ENCODE assay signal across 24 cellular contexts in the genomic region with DNA sequence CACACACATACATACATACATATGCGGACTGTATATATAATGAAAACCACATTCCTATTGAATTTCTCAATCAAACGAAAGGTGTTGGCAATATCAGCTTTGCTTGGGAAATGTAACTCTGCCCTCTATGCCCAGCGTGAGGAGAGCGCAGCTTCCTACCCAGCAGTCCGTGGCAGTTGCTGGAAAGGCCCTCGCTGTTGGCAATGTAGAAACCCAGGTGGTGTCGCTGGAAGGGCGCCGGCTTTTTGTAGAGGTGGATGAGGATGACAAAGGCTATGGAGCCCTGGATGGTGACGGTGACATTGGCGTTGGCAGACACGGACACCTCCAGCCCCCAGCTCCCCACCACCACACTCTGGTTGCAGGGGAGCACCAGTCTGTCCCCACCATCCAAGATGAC.
DNase-seq lines count a peak whose midpoint lies in the region; ATAC-seq and TF ChIP-seq lines count a peak whose summit lies in the region.
"Had no signal": no experiment of that assay in that cellular context is flagged by ENCODE, and none has a peak within 500 bp of the region (broad histone marks: within the 10 kb centered on the region; RNA-seq: fewer than 3 reads in every experiment).

No MANE protein-coding gene starts in this region.

- DNase-seq in DMS53 (lab: John Stamatoyannopoulos, UW) (peak; percentile 13), DMS53 treated with DMSO at 0.1 percent for 48 hours (lab: John Stamatoyannopoulos, UW; ENCODE audit: unreplicated experiment) (no peak), cerebellar cortex (ENCODE audit: low spot score) (peak; percentile 62), mesenchymal stem cell (no peak), neural progenitor cell (ENCODE audit: low spot score) (no peak), brain microvascular endothelial cell (no peak)
- DNase-seq in stimulated activated CD4-positive, alpha-beta T cell treated with anti-CD3 and anti-CD28 coated beads, Interleukin-4, amount 100 ng/mL, for 1 hour: no peak
- DNase-seq: ACHN; BE2C; CD4-positive, alpha-beta memory T cell; CD4-positive, CD25-positive, alpha-beta regulatory T cell; CD8-positive, alpha-beta memory T cell; COR-L47; DMS 273 treated with DMSO at 0.1 percent for 48 hours; DMS153; DMS79; DND-41; EL; GF-D8 had no signal

- no peak overlapping the region for H3K4me2 ChIP-seq in mesenchymal stem cell (ENCODE audit: low read length, poor library complexity, severe bottlenecking)
- H3K4me2 ChIP-seq in neural progenitor cell: no peak overlapping the region
- H3K4me2 ChIP-seq: A549, BLaER1 had no signal

- WGBS in mesenchymal stem cell: 100% methylated on average over 5 of the region's 12 CpGs

- H3K4me3 Mint-ChIP-seq in neural progenitor cell: no peak overlapping the region
- H3K4me3 Mint-ChIP-seq: CD14-positive monocyte; CD4-positive, alpha-beta memory T cell; CD4-positive, CD25-positive, alpha-beta regulatory T cell; CD8-positive, alpha-beta memory T cell had no signal

- H4K20me1 ChIP-seq in neural progenitor cell (ENCODE audit: low read depth): no peaks in the 10 kb centered on the region
- H4K20me1 ChIP-seq: BLaER1 had no signal

- H2BK5ac ChIP-seq in mesenchymal stem cell (ENCODE audit: low read depth, low read length, poor library complexity, severe bottlenecking): no peak overlapping the region

- H3K79me2 ChIP-seq in neural progenitor cell (ENCODE audit: low read depth): no peaks in the 10 kb centered on the region

- H3F3A ChIP-seq in neural progenitor cell (ENCODE audit: low read depth): peaks cover 6% of the 10 kb centered on the region

- H3K79me1 ChIP-seq in mesenchymal stem cell (replicated peaks; ENCODE audit: low read length, poor library complexity, severe bottlenecking): no peaks in the 10 kb centered on the region

- H3K27ac Mint-ChIP-seq in neural progenitor cell: peak overlapping the region; percentile 64
- H3K27ac Mint-ChIP-seq: CD14-positive monocyte; CD4-positive, alpha-beta memory T cell had no signal

- TF ChIP-seq CTCF in neural progenitor cell (IDR thresholded peaks at IDR 0.05) (no peak), brain microvascular endothelial cell (IDR thresholded peaks at IDR 0.05; ENCODE audit: low read depth, low read length, missing control alignments) (no peak)

- H4K91ac ChIP-seq in mesenchymal stem cell (ENCODE audit: low read length): peak overlapping the region; percentile 25

- H3K9me3 ChIP-seq in mesenchymal stem cell (ENCODE audit: control insufficient read depth, low read length) (no peaks in the 10 kb centered on the region), neural progenitor cell (ENCODE audit: low read depth) (no peaks in the 10 kb centered on the region)
- H3K9me3 ChIP-seq: A549, BE2C, BLaER1 had no signal

- H3K27ac ChIP-seq in mesenchymal stem cell (ENCODE audit: low read length, poor library complexity, severe bottlenecking) (no peak overlapping the region), neural progenitor cell (no peak overlapping the region), brain microvascular endothelial cell (no peak overlapping the region)
- H3K27ac ChIP-seq: 22Rv1, A549, BLaER1 had no signal

- H3K36me3 ChIP-seq in mesenchymal stem cell (ENCODE audit: control insufficient read depth in 1 of 2, insufficient read depth in 2 of 2, low read depth in 1 of 2, low read length in 2 of 2): no peaks in the 10 kb centered on the region
- H3K36me3 ChIP-seq in neural progenitor cell: no peaks in the 10 kb centered on the region
- no peaks in the 10 kb centered on the region for H3K36me3 ChIP-seq in brain microvascular endothelial cell (replicated peaks)
- H3K36me3 ChIP-seq: BE2C, BLaER1 had no signal

- peaks cover 28% of the 10 kb centered on the region for H3K4me1 Mint-ChIP-seq in neural progenitor cell
- H3K4me1 Mint-ChIP-seq: CD14-positive monocyte; CD4-positive, alpha-beta memory T cell; CD8-positive, alpha-beta memory T cell had no signal

- H3K36me3 Mint-ChIP-seq in neural progenitor cell: no peaks in the 10 kb centered on the region
- H3K36me3 Mint-ChIP-seq: CD14-positive monocyte; CD4-positive, alpha-beta memory T cell; CD4-positive, CD25-positive, alpha-beta regulatory T cell; CD8-positive, alpha-beta memory T cell had no signal

- H3K4me3 ChIP-seq in mesenchymal stem cell (ENCODE audit: insufficient read depth in 1 of 2, low read depth in 1 of 2, low read length in 2 of 2) (no peak overlapping the region), neural progenitor cell (no peak overlapping the region), brain microvascular endothelial cell (ENCODE audit: low read depth, low read length) (no peak overlapping the region)
- H3K4me3 ChIP-seq: A549, BLaER1 had no signal

- no peak overlapping the region for H2AK5ac ChIP-seq in mesenchymal stem cell (ENCODE audit: low read length, severe bottlenecking)

- no peak overlapping the region for H4K8ac ChIP-seq in mesenchymal stem cell (ENCODE audit: low read length)

- ATAC-seq in GM21447 (IDR thresholded peaks at IDR 0.05; ENCODE audit: unreplicated experiment): no peak
- ATAC-seq: A549 had no signal

- H3K9me3 Mint-ChIP-seq in neural progenitor cell: no peaks in the 10 kb centered on the region
- H3K9me3 Mint-ChIP-seq: CD4-positive, alpha-beta memory T cell; CD4-positive, CD25-positive, alpha-beta regulatory T cell; CD8-positive, alpha-beta memory T cell had no signal

- no peak overlapping the region for H2AFZ ChIP-seq in mesenchymal stem cell (ENCODE audit: low read depth, low read length)
- H2AFZ ChIP-seq in neural progenitor cell (replicated peaks): no peak overlapping the region

- H3K23ac ChIP-seq in mesenchymal stem cell (ENCODE audit: low read length in 2 of 2): no peak overlapping the region

- H3K27me3 ChIP-seq in mesenchymal stem cell (ENCODE audit: control insufficient read depth in 1 of 2, insufficient read depth in 1 of 2, low read length in 2 of 2) (peaks cover 4 to 45% of the 10 kb centered on the region in 2 experiments), neural progenitor cell (no peaks in the 10 kb centered on the region), brain microvascular endothelial cell (replicated peaks) (peaks cover 1% of the 10 kb centered on the region)
- H3K27me3 ChIP-seq: BLaER1 had no signal

- no peak overlapping the region for H2BK12ac ChIP-seq in mesenchymal stem cell (ENCODE audit: low read length in 2 of 2)

- H3K14ac ChIP-seq in mesenchymal stem cell (ENCODE audit: low read length in 2 of 2): no peak overlapping the region

- peaks cover 2% of the 10 kb centered on the region for H3K27me3 Mint-ChIP-seq in neural progenitor cell (ENCODE audit: insufficient read depth, low read depth)
- H3K27me3 Mint-ChIP-seq: CD4-positive, alpha-beta memory T cell had no signal

- no peak overlapping the region for H2BK120ac ChIP-seq in mesenchymal stem cell (ENCODE audit: low read depth, low read length)

- H2BK15ac ChIP-seq in mesenchymal stem cell (ENCODE audit: low read depth, poor library complexity, severe bottlenecking): no peak overlapping the region

- no peak overlapping the region for H3K4ac ChIP-seq in mesenchymal stem cell (ENCODE audit: low read depth in 1 of 2, low read length in 2 of 2)

- in situ Hi-C loops in brain microvascular endothelial cell (cut with HindIII; ENCODE audit: low pct_ligation_motif_present, low sequenced_read_pairs): no loop called here

- no peak overlapping the region for H3K18ac ChIP-seq in mesenchymal stem cell (ENCODE audit: low read depth in 1 of 2, low read length in 2 of 2)

- no peak overlapping the region for H3K9ac ChIP-seq in mesenchymal stem cell (ENCODE audit: low read length)
- no peak overlapping the region for H3K9ac ChIP-seq in neural progenitor cell
- H3K9ac ChIP-seq: BLaER1 had no signal

- H3K4me1 ChIP-seq in mesenchymal stem cell (ENCODE audit: control insufficient read depth, insufficient read depth, low read depth, low read length): no peaks in the 10 kb centered on the region
- peaks cover 7% of the 10 kb centered on the region for H3K4me1 ChIP-seq in neural progenitor cell
- H3K4me1 ChIP-seq: A549, BE2C, BLaER1 had no signal

Comparison
In these comparisons a context has a peak if more than half of its experiments do, and no peak if none do; other contexts are left out.
1. DNase-seq: peak in DMS53 (single experiment) and cerebellar cortex (single experiment); none in DMS53 treated with DMSO at 0.1 percent for 48 hours (single experiment), mesenchymal stem cell (single experiment), neural progenitor cell (single experiment), stimulated activated CD4-positive, alpha-beta T cell treated with anti-CD3 and anti-CD28 coated beads, Interleukin-4, amount 100 ng/mL, for 1 hour (single experiment) and brain microvascular endothelial cell (single experiment).